19 cellular contexts compared by ENCODE assay signal in genomic region chr5:178801021-178801420, GRCh38.
"Had no signal": no experiment of that assay in that cellular context is flagged by ENCODE, and none has a peak within 500 bp of the region (broad histone marks: within the 10 kb centered on the region; RNA-seq: fewer than 3 reads in every experiment).

No MANE protein-coding gene starts in this region.

- H3K36me3 Mint-ChIP-seq: immature natural killer cell had no signal

- H3K27ac Mint-ChIP-seq: dendritic cell treated with granulocyte-macrophage colony-stimulating factor and Interleukin-4, amounts not matched to agents 40 ng/mL and 50 ng/mL, for 4 days; effector memory CD8-positive, alpha-beta T cell; immature natural killer cell; naive thymus-derived CD4-positive, alpha-beta T cell had no signal

- DNase-seq: cortex of kidney; effector CD8-positive, alpha-beta T cell; effector memory CD8-positive, alpha-beta T cell; foreskin keratinocyte; heart left ventricle; immature natural killer cell; islet precursor cell; kidney; kidney glomerular epithelial cell; left lung; left ventricle myocardium superior; lower lobe of right lung; mesenchymal stem cell; midbrain; naive thymus-derived CD4-positive, alpha-beta T cell had no signal

- H3K4me3 Mint-ChIP-seq: dendritic cell treated with granulocyte-macrophage colony-stimulating factor and Interleukin-4, amounts not matched to agents 40 ng/mL and 50 ng/mL, for 4 days; effector memory CD8-positive, alpha-beta T cell; immature natural killer cell; naive thymus-derived CD4-positive, alpha-beta T cell had no signal

- H3K27ac ChIP-seq: esophagus muscularis mucosa, foreskin keratinocyte, gastroesophageal sphincter, heart left ventricle, hepatocyte, left lung, lower lobe of right lung had no signal

- ATAC-seq: effector memory CD8-positive, alpha-beta T cell; foreskin keratinocyte; gastroesophageal sphincter; heart left ventricle; left lung; left ventricle myocardium superior; lower lobe of right lung; naive thymus-derived CD4-positive, alpha-beta T cell had no signal

- H3K9me3 Mint-ChIP-seq: dendritic cell treated with granulocyte-macrophage colony-stimulating factor and Interleukin-4, amounts not matched to agents 40 ng/mL and 50 ng/mL, for 4 days; immature natural killer cell had no signal

- H3K4me1 Mint-ChIP-seq: immature natural killer cell had no signal

- H3K4me3 ChIP-seq: esophagus muscularis mucosa, gastroesophageal sphincter, heart left ventricle, hepatocyte, left lung, lower lobe of right lung had no signal
